27 cellular contexts compared by ENCODE assay signal in genomic region chr15:98069256-98069655, GRCh38.
"Had no signal": no experiment of that assay in that cellular context is flagged by ENCODE, and none has a peak within 500 bp of the region (broad histone marks: within the 10 kb centered on the region; RNA-seq: fewer than 3 reads in every experiment).

No MANE protein-coding gene starts in this region.

- H3K4me3 ChIP-seq: adrenal gland, heart left ventricle, left lung, lower lobe of right lung, mucosa of descending colon, spleen, suprapubic skin, tibial artery, upper lobe of right lung had no signal

- H3K27me3 ChIP-seq: adrenal gland, brain microvascular endothelial cell, spleen, suprapubic skin, tibial artery, upper lobe of right lung had no signal

- DNase-seq: activated CD4-positive, alpha-beta T cell treated with anti-CD3 and anti-CD28 coated beads for 4 hours; activated CD4-positive, alpha-beta T cell treated with anti-CD3 and anti-CD28 coated beads, Interleukin-2, amount 50 U/mL, for 4 hours; activated CD4-positive, CD25-positive, alpha-beta regulatory T cell; activated CD8-positive, alpha-beta memory T cell treated with anti-CD3 and anti-CD28 coated beads for 24 hours; activated effector memory CD4-positive, alpha-beta T cell treated with Interleukin-2 at 50 U/mL for 16 hours; activated naive CD4-positive, alpha-beta T cell treated with anti-CD3 and anti-CD28 coated beads for 36 hours; activated naive CD8-positive, alpha-beta T cell treated with anti-CD3 and anti-CD28 coated beads for 36 hours; adrenal gland; aorta; brain microvascular endothelial cell; caudate nucleus; cortex of kidney; heart left ventricle; hypothalamus; kidney glomerular epithelial cell; left lung; lower lobe of right lung; mucosa of descending colon; posterior cingulate gyrus; right cardiac atrium; spleen; stimulated activated naive CD4-positive, alpha-beta T cell; tibial artery; upper lobe of right lung had no signal

- ATAC-seq: esophagus mucosa, heart left ventricle, left lung, lower lobe of right lung, mucosa of descending colon, right cardiac atrium, upper lobe of right lung had no signal

- FAIRE-seq: endothelial cell of umbilical vein had no signal

- H3K36me3 ChIP-seq: adrenal gland, brain microvascular endothelial cell, heart left ventricle, left lung, lower lobe of right lung, spleen, suprapubic skin, tibial artery, upper lobe of right lung had no signal
